ENCODE assay signal across 22 cellular contexts in the genomic region with DNA sequence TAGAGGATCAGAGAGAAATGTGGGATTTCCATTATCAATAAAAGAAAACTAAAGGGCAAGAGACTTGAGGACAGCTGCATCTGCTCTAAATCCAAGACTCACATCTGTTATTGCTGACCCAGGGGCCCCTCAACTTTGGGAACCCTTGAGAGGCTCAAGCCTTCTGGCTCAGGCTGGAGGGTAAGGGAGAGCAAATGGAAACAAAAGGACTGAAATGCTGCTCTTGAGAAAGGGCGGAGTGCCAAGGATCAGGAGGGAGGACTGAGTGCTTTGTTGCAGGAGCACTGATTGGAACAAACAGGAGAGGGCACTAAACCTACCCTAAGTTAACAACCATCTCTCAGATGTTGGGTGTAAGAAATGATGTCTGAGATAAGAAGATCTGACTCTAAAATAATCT.
"Had no signal": no experiment of that assay in that cellular context is flagged by ENCODE, and none has a peak within 500 bp of the region (broad histone marks: within the 10 kb centered on the region; RNA-seq: fewer than 3 reads in every experiment).

No MANE protein-coding gene starts in this region.

- H3K4me1 Mint-ChIP-seq: T-helper 17 cell had no signal

- H3K36me3 Mint-ChIP-seq: activated naive CD4-positive, alpha-beta T cell treated with anti-CD3 and anti-CD28 coated beads, Interleukin-2, amount 50 U/mL, for 72 hours had no signal

- H3K27me3 Mint-ChIP-seq: dendritic cell treated with granulocyte-macrophage colony-stimulating factor and Interleukin-4, amounts not matched to agents 40 ng/mL and 50 ng/mL, for 4 days had no signal

- H3K9me3 ChIP-seq: adrenal gland, esophagus squamous epithelium, prostate gland, suprapubic skin, upper lobe of right lung had no signal

- DNase-seq: activated CD4-positive, alpha-beta T cell treated with anti-CD3 and anti-CD28 coated beads, Interleukin-2, amount 50 U/mL, for 1 hour; activated CD4-positive, CD25-positive, alpha-beta regulatory T cell treated with anti-CD3 and anti-CD28 coated beads, Interleukin-2, amount 50 U/mL, for 72 hours; activated CD8-positive, alpha-beta memory T cell treated with anti-CD3 and anti-CD28 coated beads, Interleukin-2, amount 50 U/mL, for 4 hours; activated gamma-delta T cell treated with Interleukin-2 at 50 U/mL for 16 hours; adrenal gland; effector memory CD4-positive, alpha-beta T cell; esophagus squamous epithelium; left colon; nephron progenitor cell; stimulated activated CD4-positive, alpha-beta T cell treated with anti-CD3 and anti-CD28 coated beads, Interleukin-15, amount 100 ng/mL, for 24 hours; stimulated activated CD4-positive, alpha-beta T cell treated with anti-CD3 and anti-CD28 coated beads, Interleukin-2, amount 100 ng/mL, for 48 hours; T-helper 17 cell; upper lobe of right lung had no signal

- H3K4me3 Mint-ChIP-seq: dendritic cell treated with granulocyte-macrophage colony-stimulating factor and Interleukin-4, amounts not matched to agents 40 ng/mL and 50 ng/mL, for 4 days; nephron progenitor cell; stimulated activated naive CD8-positive, alpha-beta T cell treated with anti-CD3 and anti-CD28 coated beads, Interleukin-15, Interleukin-2, amounts not matched to agents 100 ng/mL and 50 ng/mL, for 24 hours; T-helper 17 cell had no signal

- H3K4me1 ChIP-seq: adrenal gland, esophagus squamous epithelium, prostate gland, suprapubic skin, upper lobe of right lung had no signal

- H3K4me3 ChIP-seq: adrenal gland, esophagus squamous epithelium, hepatocyte, lung, prostate gland, skin epidermis, suprapubic skin, upper lobe of right lung had no signal

- ATAC-seq: activated naive CD4-positive, alpha-beta T cell treated with anti-CD3 and anti-CD28 coated beads, Interleukin-2, amount 50 U/mL, for 72 hours; left colon; T-helper 17 cell; upper lobe of right lung had no signal

- H3K27me3 ChIP-seq: adrenal gland, hepatocyte, suprapubic skin, upper lobe of right lung had no signal

- H3K27ac ChIP-seq: adrenal gland, esophagus squamous epithelium, hepatocyte, prostate gland, skin epidermis, suprapubic skin, upper lobe of right lung, VCaP had no signal

- H3K9me3 Mint-ChIP-seq: activated naive CD4-positive, alpha-beta T cell treated with anti-CD3 and anti-CD28 coated beads, Interleukin-2, amount 50 U/mL, for 72 hours; dendritic cell treated with granulocyte-macrophage colony-stimulating factor and Interleukin-4, amounts not matched to agents 40 ng/mL and 50 ng/mL, for 4 days; nephron progenitor cell; stimulated activated naive CD8-positive, alpha-beta T cell treated with anti-CD3 and anti-CD28 coated beads, Interleukin-15, Interleukin-2, amounts not matched to agents 100 ng/mL and 50 ng/mL, for 24 hours had no signal

- H3K27ac Mint-ChIP-seq: activated naive CD4-positive, alpha-beta T cell treated with anti-CD3 and anti-CD28 coated beads, Interleukin-2, amount 50 U/mL, for 72 hours; dendritic cell treated with granulocyte-macrophage colony-stimulating factor and Interleukin-4, amounts not matched to agents 40 ng/mL and 50 ng/mL, for 4 days; nephron progenitor cell; stimulated activated naive CD8-positive, alpha-beta T cell treated with anti-CD3 and anti-CD28 coated beads, Interleukin-15, Interleukin-2, amounts not matched to agents 100 ng/mL and 50 ng/mL, for 24 hours; T-helper 17 cell had no signal

- H3K36me3 ChIP-seq: adrenal gland, esophagus squamous epithelium, prostate gland, suprapubic skin, upper lobe of right lung had no signal
